Comparison of ENCODE assay signal across 11 cellular contexts in genomic region chr22:29032014-29032475, GRCh38. TPM values are rescaled to one million over a fixed set of nuclear protein-coding genes. Genes with fewer than 3 reads are reported as not detected.
A peak's percentile ranks its signal among the peaks of the same experiment; 100 is the strongest.
DNase-seq lines count a peak whose midpoint lies in the region; ATAC-seq and TF ChIP-seq lines count a peak whose summit lies in the region.
"Had no signal": no experiment of that assay in that cellular context is flagged by ENCODE, and none has a peak within 500 bp of the region (broad histone marks: within the 10 kb centered on the region; RNA-seq: fewer than 3 reads in every experiment).

No MANE protein-coding gene starts in this region.

- no peak overlapping the region for H3K4me3 Mint-ChIP-seq in neural crest cell

- ATAC-seq in HG03280 (IDR thresholded peaks at IDR 0.05; ENCODE audit: unreplicated experiment): no peak
- no peak for ATAC-seq in HG03378 (IDR thresholded peaks at IDR 0.05; ENCODE audit: unreplicated experiment)

- H3K27ac Mint-ChIP-seq in neural crest cell (ENCODE audit: unreplicated experiment): peak overlapping the region; percentile 7
- H3K27ac Mint-ChIP-seq: activated CD8-positive, alpha-beta T cell treated with anti-CD3 and anti-CD28 coated beads, Interleukin-2, amount 10 ng/mL, durations not matched to agents 7 days and 5 days had no signal

- H3K27ac ChIP-seq in 22Rv1 (peak overlapping the region; percentile 64), esophagus squamous epithelium (peak overlapping the region; percentile 65 to 90 (median 83))

- H3K27me3 ChIP-seq in esophagus squamous epithelium: no peaks in the 10 kb centered on the region

- no peak for TF ChIP-seq POLR2A in esophagus squamous epithelium (IDR thresholded peaks at IDR 0.05)

- H3K36me3 ChIP-seq in esophagus squamous epithelium: no peaks in the 10 kb centered on the region

- no peaks in the 10 kb centered on the region for H3K27me3 Mint-ChIP-seq in neural crest cell (ENCODE audit: low read depth)

- H3K9me3 ChIP-seq in esophagus squamous epithelium: no peaks in the 10 kb centered on the region

- TF ChIP-seq CTCF in 22Rv1 (IDR thresholded peaks at IDR 0.05): no peak
- TF ChIP-seq CTCF in esophagus squamous epithelium (IDR thresholded peaks at IDR 0.05): no peak
- TF ChIP-seq CTCF in neural crest cell (conservative IDR thresholded peaks at IDR 0.05): no peak

- no peaks in the 10 kb centered on the region for H3K36me3 Mint-ChIP-seq in neural crest cell (ENCODE audit: low read depth)

- H3K9me3 Mint-ChIP-seq in neural crest cell: no peaks in the 10 kb centered on the region

- H3K4me1 Mint-ChIP-seq in neural crest cell: peaks cover 58% of the 10 kb centered on the region

- peaks cover 18 to 37% (median 26%) of the 10 kb centered on the region in 3 donors for H3K4me1 ChIP-seq in esophagus squamous epithelium

- peak; percentile 10 for DNase-seq in RPMI7951 (ENCODE audit: low read depth)
- no peak for DNase-seq in esophagus squamous epithelium (lab: John Stamatoyannopoulos, UW)
- no peak for DNase-seq in neural crest cell (ENCODE audit: low read depth, low spot score)
- no peak for DNase-seq in H4 (ENCODE audit: low spot score)
- DNase-seq in GM19240 (ENCODE audit: insufficient read length, low spot score): no peak
- DNase-seq: activated CD8-positive, alpha-beta T cell treated with anti-CD3 and anti-CD28 coated beads, Interleukin-2, amount 10 ng/mL, durations not matched to agents 7 days and 5 days; central memory CD4-positive, alpha-beta T cell had no signal

- H3K4me3 ChIP-seq in esophagus squamous epithelium: peak overlapping the region in 2 of 4 donors; percentile 9 to 71

- 78 to 80% methylated on average over 6 to 7 of the region's 8 CpGs for WGBS in esophagus squamous epithelium, 2 donors

- intact Hi-C loops in esophagus squamous epithelium (cut with DNase I): no loop called here

RNA-seq across cellular contexts. Expression of gene C22orf31, which starts 29.6 kb away (rescaled TPM):
- not detected in 2 replicates for total RNA-seq in RPMI7951 (2014; rRNA removed; shearing (Covaris generic))
- total RNA-seq in esophagus squamous epithelium (under 1 TPM in 1 of 4 donors, not detected in 3; 0.38 TPM), neural crest cell (not detected in 2 replicates)
- not detected in 2 replicates for total RNA-seq in H4 (2014; rRNA removed; shearing (Covaris generic))
- total RNA-seq: activated CD8-positive, alpha-beta T cell treated with anti-CD3 and anti-CD28 coated beads, Interleukin-2, amount 10 ng/mL, durations not matched to agents 7 days and 5 days; mesenteric fat pad had no signal

RNA-seq across cellular contexts. Expression of gene KREMEN1, which starts 40.8 kb away (rescaled TPM):
- 6.1 and 6.2 TPM in 2 replicates for total RNA-seq in RPMI7951 (2014; rRNA removed; shearing (Covaris generic))
- total RNA-seq in esophagus squamous epithelium: 10 to 100 TPM; 34.3 to 64.8 (median 47.7) TPM
- total RNA-seq in neural crest cell: 3.9 and 4.9 TPM in 2 replicates
- total RNA-seq in H4 (2014; rRNA removed; shearing (Covaris generic)): 2.6 and 3.9 TPM in 2 replicates
